8 cellular contexts compared by ENCODE assay signal in the genomic region with DNA sequence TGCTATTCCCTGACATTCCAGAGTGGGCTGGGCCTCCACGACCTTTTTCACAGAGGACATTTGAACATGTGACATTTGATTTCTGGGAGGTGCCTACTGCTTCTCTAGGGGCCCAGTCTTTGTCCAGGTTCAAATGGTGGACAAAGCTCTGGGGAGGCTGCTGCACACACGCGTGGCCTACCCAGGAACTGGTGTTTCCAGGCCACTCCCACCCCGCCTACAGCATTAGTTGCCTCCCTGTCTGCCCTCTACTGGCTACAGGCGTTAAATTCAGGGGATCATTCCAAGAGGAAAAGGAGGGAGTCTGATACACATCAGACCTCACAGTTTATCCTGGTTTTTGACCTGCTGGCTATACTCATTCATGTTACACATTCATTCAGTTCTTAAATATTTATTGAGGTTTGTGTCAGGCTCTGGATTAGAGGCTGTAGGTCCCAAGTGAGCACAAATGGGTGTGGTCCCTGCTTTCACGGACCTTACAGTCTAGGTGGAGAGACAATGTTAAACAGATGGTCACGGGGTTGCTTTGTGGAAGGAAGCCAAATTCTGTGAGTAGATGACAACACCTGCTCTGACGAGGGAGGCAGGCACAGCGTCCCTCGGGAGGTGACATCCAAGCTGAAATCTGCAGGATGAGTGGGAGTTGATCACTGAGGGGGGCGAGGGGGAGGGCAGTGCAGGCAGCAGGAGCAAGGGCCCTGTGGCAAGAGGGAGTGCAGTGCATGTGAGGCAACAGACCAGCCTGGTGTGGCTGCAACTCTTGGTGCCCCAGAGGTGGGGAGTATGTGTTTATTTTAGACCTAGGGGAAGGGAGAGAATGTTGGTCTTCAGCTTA. TPM values are rescaled to one million over a fixed set of nuclear protein-coding genes. Genes with fewer than 3 reads are reported as not detected.
DNase-seq lines count a peak whose midpoint lies in the region; ATAC-seq, FAIRE-seq and TF ChIP-seq lines count a peak whose summit lies in the region.

No MANE protein-coding gene starts in this region.

- no peaks in the 10 kb centered on the region for H3K9me3 ChIP-seq in PC-9 (ENCODE audit: insufficient read depth, low read depth)

- H3K4me1 ChIP-seq in PC-9 (replicated peaks; ENCODE audit: insufficient read depth): no peaks in the 10 kb centered on the region

- H3K4me3 ChIP-seq in PC-9 (no peak overlapping the region), astrocyte of the cerebellum (ENCODE audit: low read depth, low read length) (no peak overlapping the region)

- POLR2A ChIA-PET in PC-9 (lab: Charles Lee; ENCODE audit: unreplicated experiment): no interaction called here

- no peaks in the 10 kb centered on the region for H3F3A ChIP-seq in PC-9 (ENCODE audit: insufficient read depth, low read depth)

- H3K27me3 ChIP-seq in PC-9 (ENCODE audit: insufficient read depth, low read depth): no peaks in the 10 kb centered on the region

- peak; percentile 44 for DNase-seq in DMS153 (lab: John Stamatoyannopoulos, UW)
- DNase-seq in HTR-8/SVneo (ENCODE audit: insufficient read length, low spot score): peak; percentile 72
- peak in 1 of 2 experiments; percentile 31 for DNase-seq in PC-9
- peak; percentile 31 for DNase-seq in astrocyte of the cerebellum (ENCODE audit: low read depth)
- peak; percentile 88 for DNase-seq in iPS-NIHi7 (ENCODE audit: extremely low spot score)
- DNase-seq in stimulated activated CD4-positive, alpha-beta T cell treated with anti-CD3 and anti-CD28 coated beads, Interleukin-2, amount 100 ng/mL, for 4 hours (ENCODE audit: low read depth): peak; percentile 14
- DNase-seq in DMS79 treated with DMSO at 0.1 percent for 48 hours (lab: John Stamatoyannopoulos, UW): no peak

- TF ChIP-seq CTCF in PC-9 (conservative IDR thresholded peaks at IDR 0.05) (peak; percentile 58), astrocyte of the cerebellum (IDR thresholded peaks at IDR 0.05; ENCODE audit: low read depth, low read length, missing control alignments) (peak; percentile 75)

- peak; percentile 83 for ATAC-seq in GM21360 (IDR thresholded peaks at IDR 0.05; ENCODE audit: unreplicated experiment)

- peak; percentile 65 for FAIRE-seq in HTR-8/SVneo (lab: Jason Lieb, UNC)

- intact Hi-C loops in PC-9 (cut with micrococcal nuclease; ENCODE audit: unreplicated experiment): loop anchor here (1.0 kb wide), 1 partner anchor 200 kb away; no protein-coding TSS in a partner anchor

- H3K9me2 ChIP-seq in PC-9 (ENCODE audit: insufficient read depth): no peaks in the 10 kb centered on the region

- no peaks in the 10 kb centered on the region for H3K36me3 ChIP-seq in PC-9 (ENCODE audit: low read depth)

- no peak overlapping the region for H2AFZ ChIP-seq in PC-9

- peak overlapping the region; percentile 23; the same call in 1 of the 2 replicates for H3K4me2 ChIP-seq in PC-9

- CTCF ChIA-PET in PC-9 (lab: Charles Lee): no interaction called here

- no peaks in the 10 kb centered on the region for H3K79me2 ChIP-seq in PC-9 (ENCODE audit: low read depth)

- BruUV-seq in PC-9 (replicated peaks; lab: Mats Ljungman, UMichigan): no TSS peak

- in situ Hi-C loops in astrocyte of the cerebellum (cut with HindIII; ENCODE audit: low sequenced_read_pairs): no loop called here

- no peaks in the 10 kb centered on the region for H4K20me1 ChIP-seq in PC-9 (ENCODE audit: insufficient read depth)

- H3K27ac ChIP-seq in PC-9: no peak overlapping the region

RNA-seq across cellular contexts. Expression of gene TUB, which starts 11.8 kb away (rescaled TPM):
- not detected in 2 replicates for total RNA-seq in PC-9 (2021)
